ENCODE assay signal across 22 cellular contexts in the genomic region with DNA sequence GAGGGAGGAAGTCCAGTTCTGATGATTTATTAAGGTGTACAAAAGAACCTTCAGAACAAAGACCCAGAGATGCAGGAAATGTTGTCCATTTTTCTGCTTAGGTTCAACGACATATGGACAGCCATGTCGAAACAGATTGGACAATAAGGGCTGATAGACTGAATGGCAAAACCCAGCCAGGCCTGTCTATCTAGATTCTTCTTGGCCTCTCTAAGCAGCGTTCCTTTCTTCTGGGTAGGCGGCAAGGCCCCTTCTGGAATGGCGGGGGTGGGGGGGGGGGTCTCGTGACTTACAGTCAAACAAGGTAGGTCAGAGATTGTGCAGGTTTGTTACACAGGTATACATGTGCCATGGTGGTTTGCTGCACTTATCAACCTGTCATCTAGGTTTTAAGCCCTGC.
"Had no signal": no experiment of that assay in that cellular context is flagged by ENCODE, and none has a peak within 500 bp of the region (broad histone marks: within the 10 kb centered on the region; RNA-seq: fewer than 3 reads in every experiment).

No MANE protein-coding gene starts in this region.

- DNase-seq: dermis blood vessel endothelial cell; effector CD4-positive, alpha-beta T cell; effector memory CD4-positive, alpha-beta T cell; foreskin keratinocyte; hypothalamus; immature natural killer cell; islet precursor cell; kidney; kidney glomerular epithelial cell; left colon; left ventricle myocardium inferior; mammary epithelial cell; mesendoderm; mucosa of descending colon had no signal

- H3K4me1 Mint-ChIP-seq: immature natural killer cell, memory B cell had no signal

- ATAC-seq: foreskin keratinocyte, gastroesophageal sphincter, heart left ventricle, left colon, left lobe of liver, mucosa of descending colon had no signal

- FAIRE-seq: colon, endothelial cell of umbilical vein, frontal cortex, kidney had no signal

- H3K36me3 Mint-ChIP-seq: immature natural killer cell, memory B cell, mesothelial cell of epicardium had no signal

- H3K4me3 Mint-ChIP-seq: immature natural killer cell, memory B cell, mesothelial cell of epicardium had no signal

- H3K27ac Mint-ChIP-seq: immature natural killer cell, memory B cell, mesothelial cell of epicardium had no signal

- H3K9me3 Mint-ChIP-seq: immature natural killer cell, memory B cell, mesothelial cell of epicardium had no signal
